Comparison of ENCODE assay signal across 19 cellular contexts in the genomic region with DNA sequence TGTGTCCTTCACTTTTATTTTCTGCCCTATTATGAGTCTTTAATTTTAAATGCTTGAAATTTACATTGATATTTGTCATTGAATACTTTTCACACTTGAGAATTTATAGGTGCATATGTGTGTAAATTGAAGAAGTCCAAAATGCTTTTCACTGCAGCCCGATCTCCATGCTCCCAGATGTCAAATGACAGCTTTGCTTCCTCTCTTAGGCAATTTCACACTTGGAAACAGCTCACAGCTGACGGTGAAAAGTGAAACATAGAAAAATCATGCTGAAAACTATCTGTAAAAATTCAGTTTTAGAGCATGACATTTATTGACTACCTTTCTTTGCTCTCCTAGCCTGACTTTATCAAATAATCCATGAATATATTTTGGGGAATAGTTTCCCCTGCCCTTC.
DNase-seq lines count a peak whose midpoint lies in the region; ATAC-seq and TF ChIP-seq lines count a peak whose summit lies in the region.
"Had no signal": no experiment of that assay in that cellular context is flagged by ENCODE, and none has a peak within 500 bp of the region (broad histone marks: within the 10 kb centered on the region; RNA-seq: fewer than 3 reads in every experiment).

No MANE protein-coding gene starts in this region.

- no peaks in the 10 kb centered on the region for H3K79me2 ChIP-seq in mammary epithelial cell (ENCODE audit: insufficient read depth, low read length)

- WGBS in mammary epithelial cell (ENCODE audit: low coverage, missing lambda C conversion rate) = 97% methylated on average over 2 of the region's 2 CpGs

- dilution Hi-C loops in mammary epithelial cell (cut with HindIII; ENCODE audit: low sequenced_read_pairs) = no loop called here

- H3K4me1 Mint-ChIP-seq in MCF 10A (ENCODE audit: insufficient read depth, unreplicated experiment) = no peaks in the 10 kb centered on the region
- H3K4me1 Mint-ChIP-seq: B cell had no signal

- no peak overlapping the region for H3K4me2 ChIP-seq in mammary epithelial cell (ENCODE audit: insufficient read depth, low read depth, low read length)

- peak overlapping the region; percentile 25 for H3K27ac Mint-ChIP-seq in MCF 10A (ENCODE audit: low read depth, unreplicated experiment)
- H3K27ac Mint-ChIP-seq: B cell; CD4-positive, alpha-beta T cell; CD8-positive, alpha-beta T cell had no signal

- H3K9ac ChIP-seq in mammary epithelial cell (ENCODE audit: insufficient read depth, low read length) (no peak overlapping the region), endocrine pancreas (ENCODE audit: control insufficient read depth, insufficient read depth, low read length) (no peak overlapping the region)
- H3K9ac ChIP-seq: BLaER1 treated with 17β-estradiol and CSF1 and Interleukin-3, amounts not matched to agents 10 nM and 100 nM had no signal

- H3K27me3 ChIP-seq in mammary epithelial cell (ENCODE audit: insufficient read depth, low read length) (no peaks in the 10 kb centered on the region), endocrine pancreas (ENCODE audit: control insufficient read depth, insufficient read depth, low read length) (no peaks in the 10 kb centered on the region)
- H3K27me3 ChIP-seq: BLaER1 treated with 17β-estradiol and CSF1 and Interleukin-3, amounts not matched to agents 10 nM and 100 nM had no signal

- H3K9me3 ChIP-seq in mammary epithelial cell (replicated peaks; ENCODE audit: insufficient read depth, low read length) = no peaks in the 10 kb centered on the region
- no peaks in the 10 kb centered on the region for H3K9me3 ChIP-seq in endocrine pancreas (ENCODE audit: control insufficient read depth, low read length)
- H3K9me3 ChIP-seq: BLaER1 treated with 17β-estradiol and CSF1 and Interleukin-3, amounts not matched to agents 10 nM and 100 nM; Caco-2 had no signal

- no peak for DNase-seq in MCF 10A (ENCODE audit: unreplicated experiment)
- no peak for DNase-seq in mammary epithelial cell
- peak; percentile 9 for DNase-seq in Ammon's horn (ENCODE audit: low spot score)
- no peak for DNase-seq in left lobe of liver (ENCODE audit: low spot score)
- DNase-seq in occipital lobe (lab: John Stamatoyannopoulos, UW) = no peak
- DNase-seq in midbrain (lab: John Stamatoyannopoulos, UW) = no peak
- no peak for DNase-seq in GM13977 (ENCODE audit: low spot score)
- DNase-seq: 8988T; ACHN; Caco-2; Calu3; CD4-positive, alpha-beta T cell; CD8-positive, alpha-beta T cell; DMS79 treated with DMSO at 0.1 percent for 48 hours; GF-D8 had no signal

- H3K27me3 Mint-ChIP-seq in MCF 10A (ENCODE audit: insufficient read depth, unreplicated experiment) = no peaks in the 10 kb centered on the region
- H3K27me3 Mint-ChIP-seq: B cell; CD4-positive, alpha-beta T cell had no signal

- BruUV-seq in MCF 10A (replicated peaks; lab: Mats Ljungman, UMichigan) (no TSS peak), mammary epithelial cell (replicated peaks; lab: Mats Ljungman, UMichigan) (no TSS peak)

- no peak overlapping the region for H2AFZ ChIP-seq in mammary epithelial cell (ENCODE audit: low read depth, low read length)

- POLR2A ChIA-PET in MCF 10A (lab: Yijun Ruan, JAX) = interaction anchor here (0.6 to 1.2 kb wide), 2 partner anchors 45 to 1046 kb away, joined by 3 read pairs; no protein-coding TSS in a partner anchor

- CTCF ChIA-PET in MCF 10A (lab: Yijun Ruan, JAX) = interaction anchor here (0.5 to 3.6 kb wide), 16 partner anchors 9 to 956 kb away, joined by 3 to 27 read pairs (median 3); no protein-coding TSS in a partner anchor
- CTCF ChIA-PET in mammary epithelial cell (lab: Charles Lee; ENCODE audit: low non-redundant PET) = no interaction called here

- in situ Hi-C loops in mammary epithelial cell (cut with MboI; ENCODE audit: low sequenced_read_pairs in 2 of 2) (no loop called here), GM13977 (cut with MboI; ENCODE audit: low pct_unique_long_range_greater_than_20kb, low sequenced_read_pairs, unreplicated experiment) (no loop called here)

- H3K9me3 Mint-ChIP-seq in MCF 10A (ENCODE audit: unreplicated experiment) = no peaks in the 10 kb centered on the region
- H3K9me3 Mint-ChIP-seq: CD4-positive, alpha-beta T cell; CD8-positive, alpha-beta T cell had no signal

- peaks cover 10% of the 10 kb centered on the region for H3K36me3 Mint-ChIP-seq in MCF 10A (ENCODE audit: insufficient read depth, unreplicated experiment)

- H3K4me3 Mint-ChIP-seq in MCF 10A (ENCODE audit: unreplicated experiment) = no peak overlapping the region
- H3K4me3 Mint-ChIP-seq: B cell; CD4-positive, alpha-beta T cell; CD8-positive, alpha-beta T cell had no signal

- no peak overlapping the region for H3K27ac ChIP-seq in mammary epithelial cell (ENCODE audit: insufficient read depth, low read depth, low read length)
- H3K27ac ChIP-seq: BLaER1 treated with 17β-estradiol and CSF1 and Interleukin-3, amounts not matched to agents 10 nM and 100 nM; C4-2B had no signal

- H3K4me1 ChIP-seq in mammary epithelial cell (ENCODE audit: insufficient read depth, low read length) (no peaks in the 10 kb centered on the region), endocrine pancreas (ENCODE audit: control insufficient read depth, insufficient read depth, low read length) (peaks cover 31% of the 10 kb centered on the region)

- TF ChIP-seq CTCF in MCF 10A (IDR thresholded peaks at IDR 0.05; ENCODE audit: unreplicated experiment) = no peak
- TF ChIP-seq CTCF in mammary epithelial cell (conservative IDR thresholded peaks at IDR 0.05 in 1 of 2, IDR thresholded peaks at IDR 0.05 in 1 of 2; ENCODE audit: extremely low read depth in 1 of 2, insufficient read depth in 1 of 2, low read depth in 1 of 2, low read length in 2 of 2) = no peak
- TF ChIP-seq CTCF in GM13977 (IDR thresholded peaks at IDR 0.05; ENCODE audit: extremely low read depth, insufficient read depth, missing control alignments) = no peak

- peak; percentile 74 for ATAC-seq in left lobe of liver
- ATAC-seq: CD8-positive, alpha-beta T cell had no signal

- H3K4me3 ChIP-seq in mammary epithelial cell (replicated peaks in 1 of 3; ENCODE audit: insufficient read depth in 1 of 3, low read depth in 2 of 3, low read length in 3 of 3) (no peak overlapping the region), endocrine pancreas (ENCODE audit: control insufficient read depth, insufficient read depth, low read length) (peak overlapping the region; percentile 56)
- H3K4me3 ChIP-seq: BLaER1 treated with 17β-estradiol and CSF1 and Interleukin-3, amounts not matched to agents 10 nM and 100 nM had no signal

- intact Hi-C loops in MCF 10A (cut with micrococcal nuclease) = no loop called here
- intact Hi-C loops in mammary epithelial cell (cut with micrococcal nuclease) = loop anchor here (10.0 kb wide), 1 partner anchor 318 kb away; no protein-coding TSS in a partner anchor

- no peaks in the 10 kb centered on the region for H4K20me1 ChIP-seq in mammary epithelial cell (ENCODE audit: insufficient read depth, low read length)
- H4K20me1 ChIP-seq: BLaER1 treated with 17β-estradiol and CSF1 and Interleukin-3, amounts not matched to agents 10 nM and 100 nM had no signal

- H3K36me3 ChIP-seq in mammary epithelial cell (ENCODE audit: insufficient read depth, low read length) (peaks cover 1% of the 10 kb centered on the region), endocrine pancreas (ENCODE audit: control insufficient read depth, insufficient read depth, low read length) (no peaks in the 10 kb centered on the region)
